Comparison of ENCODE assay signal across 15 cellular contexts in genomic region chr11:63879598-63879997, GRCh38. TPM values are rescaled to one million over a fixed set of nuclear protein-coding genes. Genes with fewer than 3 reads are reported as not detected.
DNase-seq lines count a peak whose midpoint lies in the region; ATAC-seq and TF ChIP-seq lines count a peak whose summit lies in the region.
"Had no signal": no experiment of that assay in that cellular context is flagged by ENCODE, and none has a peak within 500 bp of the region (broad histone marks: within the 10 kb centered on the region; RNA-seq: fewer than 3 reads in every experiment).

No MANE protein-coding gene starts in this region.

- TF ChIP-seq CTCF in SK-N-SH (IDR thresholded peaks at IDR 0.05), result no peak
- no peak for TF ChIP-seq CTCF in fibroblast of pulmonary artery (IDR thresholded peaks at IDR 0.05; ENCODE audit: low read length, missing control alignments)
- no peak for TF ChIP-seq CTCF in neutrophil (IDR thresholded peaks at IDR 0.05)

- H3K79me2 ChIP-seq in SK-N-SH (ENCODE audit: insufficient read depth), result peaks cover 90% of the 10 kb centered on the region

- peaks cover 0 to 9% of the 10 kb centered on the region in 2 donors for H3K36me3 Mint-ChIP-seq in CD4-positive, alpha-beta memory T cell

- peaks cover 70% of the 10 kb centered on the region for H3K4me1 ChIP-seq in CD4-positive, alpha-beta memory T cell (ENCODE audit: insufficient read depth, low read length)
- H3K4me1 ChIP-seq in SK-N-SH (ENCODE audit: control insufficient read depth in 1 of 2, insufficient read depth in 2 of 2, low read depth in 1 of 2, low read length in 1 of 2), result peaks cover 7 to 20% of the 10 kb centered on the region in 2 experiments; a peak in 3 of 4 replicates
- peaks cover 29 to 70% of the 10 kb centered on the region in 2 experiments for H3K4me1 ChIP-seq in neutrophil (ENCODE audit: control insufficient read depth in 1 of 2, insufficient read depth in 1 of 2, low read depth in 1 of 2, low read length in 1 of 2)

- intact Hi-C loops in CD4-positive, alpha-beta memory T cell (cut with micrococcal nuclease), result no loop called here

- H3K9me2 ChIP-seq in SK-N-SH, result no peaks in the 10 kb centered on the region

- H3K4me1 Mint-ChIP-seq in CD4-positive, alpha-beta memory T cell, result peaks cover 40 to 76% (median 61%) of the 10 kb centered on the region in 4 donors

- H3K27ac Mint-ChIP-seq in CD4-positive, alpha-beta memory T cell, result peak overlapping the region in 5 of 7 donors; percentile 32 to 91 (median 80)

- no peak for TF ChIP-seq RAD21 in SK-N-SH (IDR thresholded peaks at IDR 0.05; ENCODE audit: low read length)

- H4K20me1 ChIP-seq in SK-N-SH (ENCODE audit: insufficient read depth), result peaks cover 84% of the 10 kb centered on the region

- ATAC-seq in GM18867 (IDR thresholded peaks at IDR 0.05; ENCODE audit: unreplicated experiment), result no peak
- ATAC-seq: sciatic nerve had no signal

- no peak overlapping the region for H2AFZ ChIP-seq in SK-N-SH (ENCODE audit: low read depth)

- no peak for DNase-seq in CD4-positive, alpha-beta memory T cell
- DNase-seq in SK-N-SH, result no peak
- DNase-seq in fibroblast of pulmonary artery (ENCODE audit: low read depth), result peak; percentile 16
- DNase-seq in NCI-H2107 (lab: John Stamatoyannopoulos, UW), result no peak
- no peak for DNase-seq in NCI-H345 treated with DMSO at 0.1 percent for 48 hours (lab: John Stamatoyannopoulos, UW; ENCODE audit: unreplicated experiment)
- no peak for DNase-seq in NCI-H2107 treated with DMSO at 0.1 percent for 48 hours (lab: John Stamatoyannopoulos, UW; ENCODE audit: unreplicated experiment)
- DNase-seq: activated CD4-positive, CD25-positive, alpha-beta regulatory T cell treated with anti-CD3 and anti-CD28 coated beads, Interleukin-2, amount 50 U/mL, for 72 hours; activated T-cell treated with anti-CD3 and anti-CD28 coated beads, Interleukin-2, amount 50 U/mL, for 4 hours; KG1; NCI-H1694 treated with DMSO at 0.1 percent for 48 hours; NK-92 treated with Interleukin-12 subunit alpha and Interleukin-12 subunit beta, amount 100 ng/mL, for 24 hours had no signal

- no peaks in the 10 kb centered on the region for H3K9me3 Mint-ChIP-seq in CD4-positive, alpha-beta memory T cell
- H3K9me3 Mint-ChIP-seq: activated T-cell treated with anti-CD3 and anti-CD28 coated beads, Interleukin-2, amount 50 U/mL, for 4 hours had no signal

- CTCF ChIA-PET in CD4-positive, alpha-beta memory T cell (lab: Charles Lee; ENCODE audit: partially characterized antibody), result interaction anchor here (0.7 kb wide), 1 partner anchor 9 kb away, joined by 3 read pairs; no protein-coding TSS in a partner anchor
- CTCF ChIA-PET in SK-N-SH (lab: Yijun Ruan, JAX), result interaction anchor here (0.7 to 2.7 kb wide), 3 partner anchors 27 to 43 kb away, joined by 3 to 9 read pairs (median 5); no protein-coding TSS in a partner anchor

- no peak overlapping the region for H3K9ac ChIP-seq in SK-N-SH

- H3K9me3 ChIP-seq in CD4-positive, alpha-beta memory T cell (ENCODE audit: control insufficient read depth in 1 of 2, low read length in 2 of 2), result no peaks in the 10 kb centered on the region
- no peaks in the 10 kb centered on the region for H3K9me3 ChIP-seq in SK-N-SH
- H3K9me3 ChIP-seq in neutrophil, result no peaks in the 10 kb centered on the region

- no peaks in the 10 kb centered on the region for H3K27me3 Mint-ChIP-seq in CD4-positive, alpha-beta memory T cell

- peak overlapping the region in 3 of 8 donors; percentile 4 to 35 (median 11) for H3K4me3 Mint-ChIP-seq in CD4-positive, alpha-beta memory T cell
- H3K4me3 Mint-ChIP-seq: activated T-cell treated with anti-CD3 and anti-CD28 coated beads, Interleukin-2, amount 50 U/mL, for 4 hours had no signal

- H3K36me3 ChIP-seq in CD4-positive, alpha-beta memory T cell (ENCODE audit: insufficient read depth, low read length), result peaks cover 14% of the 10 kb centered on the region
- H3K36me3 ChIP-seq in SK-N-SH (replicated peaks in 1 of 2; ENCODE audit: control insufficient read depth in 1 of 2, insufficient read depth in 2 of 2, low read length in 1 of 2) (no peaks in the 10 kb centered on the region), neutrophil (peaks cover 12% of the 10 kb centered on the region)
- H3K36me3 ChIP-seq: brain microvascular endothelial cell had no signal

- no peak overlapping the region for H3K27ac ChIP-seq in CD4-positive, alpha-beta memory T cell (ENCODE audit: low read depth, low read length)
- peak overlapping the region in 1 of 2 experiments; percentile 57; a peak in 1 of 4 replicates for H3K27ac ChIP-seq in SK-N-SH (ENCODE audit: low read depth in 2 of 2, low read length in 1 of 2)
- peak overlapping the region; percentile 76 for H3K27ac ChIP-seq in neutrophil
- H3K27ac ChIP-seq: brain microvascular endothelial cell had no signal

- no peak overlapping the region for H3K4me3 ChIP-seq in CD4-positive, alpha-beta memory T cell (ENCODE audit: low read length in 2 of 2)
- H3K4me3 ChIP-seq in SK-N-SH (ENCODE audit: low read depth in 2 of 2, low read length in 1 of 2) (no peak overlapping the region), fibroblast of pulmonary artery (replicated peaks; ENCODE audit: low read depth, low read length) (no peak overlapping the region), neutrophil (ENCODE audit: low read depth in 1 of 2, low read length in 1 of 2) (no peak overlapping the region)

- no peaks in the 10 kb centered on the region for H3K27me3 ChIP-seq in CD4-positive, alpha-beta memory T cell (ENCODE audit: insufficient read depth, low read length)
- H3K27me3 ChIP-seq in SK-N-SH (ENCODE audit: insufficient read depth) (no peaks in the 10 kb centered on the region), neutrophil (no peaks in the 10 kb centered on the region)
- H3K27me3 ChIP-seq: brain microvascular endothelial cell had no signal

- peaks cover 4% of the 10 kb centered on the region for H3F3A ChIP-seq in SK-N-SH (replicated peaks; ENCODE audit: insufficient read depth)

- H3K4me2 ChIP-seq in SK-N-SH, result peak overlapping the region; percentile 73

- POLR2A ChIA-PET in CD4-positive, alpha-beta memory T cell (lab: Charles Lee; ENCODE audit: partially characterized antibody), result interaction anchor here (1.2 kb wide), 1 partner anchor 9 kb away, joined by 4 read pairs; no protein-coding TSS in a partner anchor
- POLR2A ChIA-PET in SK-N-SH (lab: Yijun Ruan, JAX), result no interaction called here

- no peak for TF ChIP-seq EP300 in SK-N-SH (IDR thresholded peaks at IDR 0.05; ENCODE audit: borderline replicate concordance in 1 of 2, low read depth in 1 of 2, low read length in 1 of 2)

TF ChIP-seq in SK-N-SH, 30 proteins besides CTCF, POLR2A, EP300 and RAD21:
- TF ChIP-seq CHD2 (IDR thresholded peaks at IDR 0.05; ENCODE audit: low read length, partially characterized antibody) (no peak), FOSL2 (IDR thresholded peaks at IDR 0.05; ENCODE audit: borderline replicate concordance, low read depth) (no peak), REST (IDR thresholded peaks at IDR 0.05; ENCODE audit: low read depth, low read length) (no peak), GABPA (IDR thresholded peaks at IDR 0.05; ENCODE audit: low read depth) (no peak)

RNA-seq across cellular contexts. Expression of gene RCOR2, which starts 37.4 kb away (rescaled TPM):
- not detected for total RNA-seq in CD4-positive, alpha-beta memory T cell
- not detected for polyA plus RNA-seq in CD4-positive, alpha-beta memory T cell
- polyA plus RNA-seq in SK-N-SH (2012; rRNA removed), result 1.1 and 1.4 TPM in 2 replicates
- 0.85 and 1.4 TPM in 2 replicates for polyA plus RNA-seq in SK-N-SH (2012; cell fraction: cytosol; rRNA removed)
- 1.8 and 2.6 TPM in 2 replicates for polyA plus RNA-seq in SK-N-SH (2012; cell fraction: nucleus; rRNA removed)

RNA-seq across cellular contexts. Expression of gene MARK2, which starts 40.7 kb away (rescaled TPM):
- 10 to 100 TPM; 60.4 to 68.0 TPM for total RNA-seq in CD4-positive, alpha-beta memory T cell
- 10 to 100 TPM; 25.1 to 60.3 TPM for polyA plus RNA-seq in CD4-positive, alpha-beta memory T cell
- 14.6 and 18.8 TPM in 2 replicates for polyA plus RNA-seq in SK-N-SH (2012; rRNA removed)
- polyA plus RNA-seq in SK-N-SH (2012; cell fraction: cytosol; rRNA removed), result 9.6 and 13.4 TPM in 2 replicates
- 17.2 and 19.6 TPM in 2 replicates for polyA plus RNA-seq in SK-N-SH (2012; cell fraction: nucleus; rRNA removed)

RNA-seq across cellular contexts. Expression of gene NAA40, which starts 59.2 kb away (rescaled TPM):
- total RNA-seq in CD4-positive, alpha-beta memory T cell, result 10 to 100 TPM; 24.2 to 24.8 TPM
- polyA plus RNA-seq in CD4-positive, alpha-beta memory T cell, result 1 to 10 TPM; 6.1 to 9.9 TPM
- 33.0 and 36.3 TPM in 2 replicates for polyA plus RNA-seq in SK-N-SH (2012; rRNA removed)
- polyA plus RNA-seq in SK-N-SH (2012; cell fraction: cytosol; rRNA removed), result 21.4 and 26.3 TPM in 2 replicates
- polyA plus RNA-seq in SK-N-SH (2012; cell fraction: nucleus; rRNA removed), result 137 and 147 TPM in 2 replicates
